Comparison of ENCODE assay signal across 30 cellular contexts in genomic region chr12:49865782-49866135, GRCh38. TPM values are rescaled to one million over a fixed set of nuclear protein-coding genes. Genes with fewer than 3 reads are reported as not detected.
"Had no signal": no experiment of that assay in that cellular context is flagged by ENCODE, and none has a peak within 500 bp of the region (broad histone marks: within the 10 kb centered on the region; RNA-seq: fewer than 3 reads in every experiment).

No MANE protein-coding gene starts in this region.

- H3K4me2 ChIP-seq: KMS-11 had no signal

- H3K9me3 Mint-ChIP-seq: activated B cell treated with CpG ODN at 0.5 μM for 24 hours; activated CD4-positive, alpha-beta T cell treated with anti-CD3 and anti-CD28 coated beads, Interleukin-2, amount 10 ng/mL, durations not matched to agents 24 days and 14 days; activated T-cell treated with anti-CD3 and anti-CD28 coated beads, Interleukin-2, amount 50 U/mL, for 4 hours; T-cell had no signal

- H3K9ac ChIP-seq: KMS-11 had no signal

- H3K27me3 ChIP-seq: ascending aorta, body of pancreas, MG63 had no signal

- H3K4me1 Mint-ChIP-seq: activated B cell treated with CpG ODN at 0.5 μM for 24 hours; activated CD4-positive, alpha-beta T cell treated with anti-CD3 and anti-CD28 coated beads, Interleukin-2, amount 10 ng/mL, durations not matched to agents 24 days and 14 days had no signal

- H3K4me3 Mint-ChIP-seq: activated B cell treated with CpG ODN at 0.5 μM for 24 hours; activated CD4-positive, alpha-beta T cell treated with anti-CD3 and anti-CD28 coated beads, Interleukin-2, amount 10 ng/mL, durations not matched to agents 24 days and 14 days; activated T-cell treated with anti-CD3 and anti-CD28 coated beads, Interleukin-2, amount 50 U/mL, for 4 hours; T-cell had no signal

- H3K9me3 ChIP-seq: ascending aorta, body of pancreas, MG63 had no signal

- H3K27ac ChIP-seq: ascending aorta, body of pancreas, KMS-11, SK-N-MC had no signal

- H3K36me3 Mint-ChIP-seq: T-cell had no signal

- H3K27ac Mint-ChIP-seq: activated B cell treated with CpG ODN at 0.5 μM for 24 hours; activated CD4-positive, alpha-beta T cell treated with anti-CD3 and anti-CD28 coated beads, Interleukin-2, amount 10 ng/mL, durations not matched to agents 24 days and 14 days had no signal

- DNase-seq: activated B cell treated with CpG ODN at 0.5 μM for 24 hours; activated CD4-positive, alpha-beta T cell treated with anti-CD3 and anti-CD28 coated beads for 1 hour; activated CD4-positive, alpha-beta T cell treated with anti-CD3 and anti-CD28 coated beads, Interleukin-2, amount 10 ng/mL, durations not matched to agents 24 days and 14 days; activated CD4-positive, alpha-beta T cell treated with anti-CD3 and anti-CD28 coated beads, Interleukin-2, amount 50 U/mL, for 48 hours; activated naive CD4-positive, alpha-beta T cell treated with anti-CD3 and anti-CD28 coated beads, Interleukin-2, amount 50 U/mL, for 16 hours; activated T-cell treated with anti-CD3 and anti-CD28 coated beads, Interleukin-2, amount 50 U/mL, for 4 hours; amniotic stem cell; body of pancreas; MG63; MV-4-11; NCI-H1092 treated with DMSO at 0.1 percent for 48 hours; NCI-H1417 treated with DMSO at 0.1 percent for 48 hours; NCI-H1694; NCI-H2029; NCI-H2107; NCI-H2171 treated with DMSO at 0.1 percent for 48 hours; NCI-H226; NCI-H526; NCI-H82; NK-92 treated with Interleukin-12 subunit alpha and Interleukin-12 subunit beta, amount 100 ng/mL, for 24 hours; OCI-M1; RPMI8226; T-cell; T-helper 2 cell; T1000 had no signal

- H3K4me3 ChIP-seq: ascending aorta, body of pancreas, MG63, SK-N-MC had no signal

- ATAC-seq: activated T-cell treated with anti-CD3 and anti-CD28 coated beads, Interleukin-2, amount 50 U/mL, for 4 hours; body of pancreas; Panc1; Right ventricle myocardium inferior; T-cell had no signal

- H3K36me3 ChIP-seq: ascending aorta, MG63 had no signal

RNA-seq across cellular contexts. Expression of gene FAIM2, which starts 37.9 kb away (rescaled TPM):
- total RNA-seq: activated B cell treated with CpG ODN at 0.5 μM for 24 hours had no signal
